34 cellular contexts compared by ENCODE assay signal in the genomic region with DNA sequence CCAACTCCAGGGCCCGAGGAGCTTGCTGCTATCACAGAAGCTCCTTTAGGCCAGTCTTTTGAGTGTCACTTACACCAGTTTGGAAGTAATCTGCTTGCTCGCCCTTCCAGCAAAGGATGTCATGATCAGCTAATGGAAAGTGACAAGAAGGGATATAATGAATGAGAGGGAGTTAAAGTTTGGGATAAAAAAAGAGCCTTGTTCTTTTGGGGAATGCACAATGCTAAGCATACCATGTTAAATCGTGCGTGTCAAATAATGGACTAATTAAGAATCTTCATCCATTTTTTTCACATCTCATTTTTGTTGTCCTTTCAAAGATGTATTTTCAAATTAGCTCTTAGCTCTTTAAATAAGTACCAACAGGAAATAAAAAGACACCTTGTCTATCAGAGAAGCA. TPM values are rescaled to one million over a fixed set of nuclear protein-coding genes. Genes with fewer than 3 reads are reported as not detected.
DNase-seq lines count a peak whose midpoint lies in the region; ATAC-seq and TF ChIP-seq lines count a peak whose summit lies in the region.
"Had no signal": no experiment of that assay in that cellular context is flagged by ENCODE, and none has a peak within 500 bp of the region (broad histone marks: within the 10 kb centered on the region; RNA-seq: fewer than 3 reads in every experiment).

No MANE protein-coding gene starts in this region.

- H4K20me1 ChIP-seq in neural progenitor cell (ENCODE audit: low read depth) (no peaks in the 10 kb centered on the region), PC-9 (ENCODE audit: insufficient read depth) (no peaks in the 10 kb centered on the region)
- H4K20me1 ChIP-seq: BLaER1 had no signal

- intact Hi-C loops in PC-9 (cut with micrococcal nuclease; ENCODE audit: unreplicated experiment), result no loop called here
- intact Hi-C loops in mucosa of descending colon (cut with DNase I, micrococcal nuclease), result no loop called here

- H3K79me1 ChIP-seq in neuronal stem cell (ENCODE audit: low read depth, low read length), result no peaks in the 10 kb centered on the region

- H4K91ac ChIP-seq in neuronal stem cell (ENCODE audit: low read depth, low read length, poor library complexity), result no peak overlapping the region

- no peak for ATAC-seq in mucosa of descending colon
- ATAC-seq in HG02970 (IDR thresholded peaks at IDR 0.05; ENCODE audit: low FRiP score, unreplicated experiment), result no peak
- ATAC-seq: A549; CD8-positive, alpha-beta T cell had no signal

- no peaks in the 10 kb centered on the region for H3K36me3 ChIP-seq in neural progenitor cell
- H3K36me3 ChIP-seq in neuronal stem cell (replicated peaks in 1 of 2; ENCODE audit: control insufficient read depth in 2 of 2, insufficient read depth in 2 of 2, low read length in 2 of 2), result no peaks in the 10 kb centered on the region
- H3K36me3 ChIP-seq in PC-9 (ENCODE audit: low read depth), result no peaks in the 10 kb centered on the region
- no peaks in the 10 kb centered on the region for H3K36me3 ChIP-seq in mucosa of descending colon (ENCODE audit: low read depth)
- H3K36me3 ChIP-seq: BE2C; BLaER1; BLaER1 treated with 17β-estradiol and CSF1 and Interleukin-3, amounts not matched to agents 10 nM and 100 nM had no signal

- no peak overlapping the region for H3K18ac ChIP-seq in neuronal stem cell (ENCODE audit: low read length)

- TF ChIP-seq CTCF in neural progenitor cell (IDR thresholded peaks at IDR 0.05), result no peak
- no peak for TF ChIP-seq CTCF in PC-9 (conservative IDR thresholded peaks at IDR 0.05)
- TF ChIP-seq CTCF in mucosa of descending colon (IDR thresholded peaks at IDR 0.05), result no peak

- peaks cover 7% of the 10 kb centered on the region for H3K27me3 Mint-ChIP-seq in neural progenitor cell (ENCODE audit: insufficient read depth, low read depth)

- H3K9me3 ChIP-seq in neural progenitor cell (ENCODE audit: low read depth), result no peaks in the 10 kb centered on the region
- H3K9me3 ChIP-seq in neuronal stem cell (replicated peaks in 1 of 2; ENCODE audit: control insufficient read depth in 2 of 2, insufficient read depth in 1 of 2, low read depth in 1 of 2, low read length in 2 of 2), result no peaks in the 10 kb centered on the region
- H3K9me3 ChIP-seq in PC-9 (ENCODE audit: insufficient read depth, low read depth), result no peaks in the 10 kb centered on the region
- H3K9me3 ChIP-seq in mucosa of descending colon, result no peaks in the 10 kb centered on the region
- H3K9me3 ChIP-seq: A549; BLaER1; BLaER1 treated with 17β-estradiol and CSF1 and Interleukin-3, amounts not matched to agents 10 nM and 100 nM; Caco-2 had no signal

- no peak overlapping the region for H4K8ac ChIP-seq in neuronal stem cell (ENCODE audit: low read depth, low read length)

- no peak overlapping the region for H3K4ac ChIP-seq in neuronal stem cell (ENCODE audit: low read length)

- H3K4me1 ChIP-seq in neural progenitor cell, result peaks cover 22% of the 10 kb centered on the region
- H3K4me1 ChIP-seq in neuronal stem cell (ENCODE audit: control insufficient read depth in 2 of 2, insufficient read depth in 1 of 2, low read depth in 1 of 2, low read length in 2 of 2), result peaks cover 0 to 9% of the 10 kb centered on the region in 2 donors
- H3K4me1 ChIP-seq in PC-9 (replicated peaks; ENCODE audit: insufficient read depth), result peaks cover 13% of the 10 kb centered on the region
- no peaks in the 10 kb centered on the region for H3K4me1 ChIP-seq in mucosa of descending colon (ENCODE audit: low read depth)
- H3K4me1 ChIP-seq: A549, Caco-2 had no signal

- peak overlapping the region; percentile 46 for H3K4me2 ChIP-seq in neural progenitor cell
- H3K4me2 ChIP-seq in neuronal stem cell (ENCODE audit: insufficient read depth, low read length, poor library complexity, severe bottlenecking), result no peak overlapping the region
- H3K4me2 ChIP-seq in PC-9, result no peak overlapping the region
- H3K4me2 ChIP-seq: A549; BLaER1; BLaER1 treated with 17β-estradiol and CSF1 and Interleukin-3, amounts not matched to agents 10 nM and 100 nM had no signal

- no peak overlapping the region for H2AK5ac ChIP-seq in neuronal stem cell (ENCODE audit: low read depth, low read length)

- no peaks in the 10 kb centered on the region for H3K9me3 Mint-ChIP-seq in neural progenitor cell
- H3K9me3 Mint-ChIP-seq: CD4-positive, alpha-beta T cell; CD8-positive, alpha-beta T cell had no signal

- no peaks in the 10 kb centered on the region; the same call in 1 of the 2 replicates for H3K9me2 ChIP-seq in PC-9 (ENCODE audit: insufficient read depth)

- peaks cover 3% of the 10 kb centered on the region for H3F3A ChIP-seq in neural progenitor cell (ENCODE audit: low read depth)
- peaks cover 2% of the 10 kb centered on the region; the same call in 1 of the 2 replicates for H3F3A ChIP-seq in PC-9 (ENCODE audit: insufficient read depth, low read depth)

- H2BK120ac ChIP-seq in neuronal stem cell (ENCODE audit: low read depth, low read length), result no peak overlapping the region

- H3K4me1 Mint-ChIP-seq in neural progenitor cell, result peaks cover 17% of the 10 kb centered on the region
- H3K4me1 Mint-ChIP-seq: B cell; CD14-positive monocyte; CD4-positive, alpha-beta memory T cell; CD4-positive, CD25-positive, alpha-beta regulatory T cell; CD8-positive, alpha-beta memory T cell had no signal

- POLR2A ChIA-PET in PC-9 (lab: Charles Lee; ENCODE audit: unreplicated experiment), result no interaction called here

- H3K27ac Mint-ChIP-seq in neural progenitor cell, result no peak overlapping the region
- H3K27ac Mint-ChIP-seq: B cell; CD14-positive monocyte; CD4-positive, alpha-beta memory T cell; CD4-positive, alpha-beta T cell; CD4-positive, CD25-positive, alpha-beta regulatory T cell; CD8-positive, alpha-beta memory T cell; CD8-positive, alpha-beta T cell had no signal

- H3K36me3 Mint-ChIP-seq in neural progenitor cell, result no peaks in the 10 kb centered on the region
- H3K36me3 Mint-ChIP-seq: CD14-positive monocyte; CD4-positive, alpha-beta memory T cell; CD4-positive, CD25-positive, alpha-beta regulatory T cell; CD8-positive, alpha-beta memory T cell; CD8-positive, alpha-beta T cell had no signal

- CTCF ChIA-PET in PC-9 (lab: Charles Lee), result no interaction called here

- H3K14ac ChIP-seq in neuronal stem cell (ENCODE audit: low read length), result no peak overlapping the region

- no TSS peak for BruUV-seq in PC-9 (replicated peaks; lab: Mats Ljungman, UMichigan)

- no peak overlapping the region for H3K9ac ChIP-seq in neural progenitor cell
- no peak overlapping the region for H3K9ac ChIP-seq in neuronal stem cell (ENCODE audit: low read depth, low read length, poor library complexity)
- H3K9ac ChIP-seq: BLaER1; BLaER1 treated with 17β-estradiol and CSF1 and Interleukin-3, amounts not matched to agents 10 nM and 100 nM had no signal

- DNase-seq in neural progenitor cell (ENCODE audit: low spot score), result peak; percentile 58
- peak; percentile 37 for DNase-seq in neuronal stem cell (ENCODE audit: low spot score)
- peak; percentile 75 for DNase-seq in retina
- DNase-seq in PC-9, result no peak
- no peak for DNase-seq in mucosa of descending colon
- DNase-seq: 8988T; ACHN; AML-193; C1 segment of cervical spinal cord; Caco-2; Calu3; CD4-positive, alpha-beta memory T cell; CD4-positive, alpha-beta T cell; CD4-positive, CD25-positive, alpha-beta regulatory T cell; CD8-positive, alpha-beta memory T cell; CD8-positive, alpha-beta T cell; DMS 273 treated with DMSO at 0.1 percent for 48 hours; DMS153; DMS53; DMS79; DMS79 treated with DMSO at 0.1 percent for 48 hours; DND-41; EL had no signal

- H2BK5ac ChIP-seq in neuronal stem cell (ENCODE audit: low read length), result no peak overlapping the region

- H3K79me2 ChIP-seq in neural progenitor cell (ENCODE audit: low read depth), result no peaks in the 10 kb centered on the region
- no peaks in the 10 kb centered on the region for H3K79me2 ChIP-seq in PC-9 (ENCODE audit: low read depth)

- H3K27me3 ChIP-seq in neural progenitor cell, result no peaks in the 10 kb centered on the region
- H3K27me3 ChIP-seq in neuronal stem cell (ENCODE audit: control insufficient read depth in 3 of 3, insufficient read depth in 3 of 3, low read depth in 1 of 3, low read length in 3 of 3), result peaks cover 0 to 46% (median 0%) of the 10 kb centered on the region in 3 experiments
- no peaks in the 10 kb centered on the region for H3K27me3 ChIP-seq in PC-9 (ENCODE audit: insufficient read depth, low read depth)
- H3K27me3 ChIP-seq: BE2C, BLaER1 had no signal

- H2BK15ac ChIP-seq in neuronal stem cell (ENCODE audit: low read length), result no peak overlapping the region

- H3K27ac ChIP-seq in neural progenitor cell (no peak overlapping the region), neuronal stem cell (replicated peaks; ENCODE audit: low read length) (no peak overlapping the region), PC-9 (no peak overlapping the region)
- H3K27ac ChIP-seq: 22Rv1; A549; BLaER1; BLaER1 treated with 17β-estradiol and CSF1 and Interleukin-3, amounts not matched to agents 10 nM and 100 nM; C4-2B had no signal

- no peak overlapping the region for H3K4me3 Mint-ChIP-seq in neural progenitor cell
- H3K4me3 Mint-ChIP-seq: B cell; CD14-positive monocyte; CD4-positive, alpha-beta memory T cell; CD4-positive, alpha-beta T cell; CD4-positive, CD25-positive, alpha-beta regulatory T cell; CD8-positive, alpha-beta memory T cell; CD8-positive, alpha-beta T cell had no signal

- no peak overlapping the region for H3K23ac ChIP-seq in neuronal stem cell (ENCODE audit: low read depth, low read length, poor library complexity)

- no CpG with 5 or more reads among the region's 4 CpGs for WGBS in neuronal stem cell (ENCODE audit: extremely low coverage in 2 of 2, insufficient read length in 2 of 2, insufficient replicate concordance in 1 of 2), 2 donors

- H2AFZ ChIP-seq in neural progenitor cell (replicated peaks) (no peak overlapping the region), neuronal stem cell (ENCODE audit: low read length) (no peak overlapping the region), PC-9 (no peak overlapping the region)

- H2BK12ac ChIP-seq in neuronal stem cell (ENCODE audit: low read length), result no peak overlapping the region

- no peak overlapping the region for H3K4me3 ChIP-seq in neural progenitor cell
- no peak overlapping the region for H3K4me3 ChIP-seq in neuronal stem cell (ENCODE audit: low read length in 2 of 2)
- no peak overlapping the region for H3K4me3 ChIP-seq in PC-9
- no peak overlapping the region for H3K4me3 ChIP-seq in mucosa of descending colon
- H3K4me3 ChIP-seq: A549; BLaER1; BLaER1 treated with 17β-estradiol and CSF1 and Interleukin-3, amounts not matched to agents 10 nM and 100 nM had no signal

RNA-seq across cellular contexts. Expression of gene PROX1, which starts 19.4 kb away (rescaled TPM):
- 1.3 and 5.0 TPM in 2 replicates for total RNA-seq in neural progenitor cell (ENCODE audit: low replicate concordance)
- polyA plus RNA-seq in neuronal stem cell (2013, experiment 1 of 2), result 2.1 TPM
- polyA plus RNA-seq in neuronal stem cell (2013, experiment 2 of 2), result 2.3 TPM
- total RNA-seq in PC-9 (2021), result not detected in 2 replicates
- 10 to 100 TPM; 17.6 to 31.5 (median 19.2) TPM for total RNA-seq in mucosa of descending colon
- total RNA-seq: A172; A673; CD4-positive, alpha-beta memory T cell; CD4-positive, CD25-positive, alpha-beta regulatory T cell; CD8-positive, alpha-beta memory T cell; CD8-positive, alpha-beta T cell had no signal
- polyA plus RNA-seq: CD14-positive monocyte; CD4-positive, alpha-beta memory T cell; CD4-positive, CD25-positive, alpha-beta regulatory T cell; CD8-positive, alpha-beta memory T cell had no signal

Comparison
In these comparisons a context has a peak if more than half of its experiments do, and no peak if none do; other contexts are left out.
1. DNase-seq: peak in neural progenitor cell (single experiment), neuronal stem cell (single experiment) and retina (single experiment); none in PC-9 (0 of 2) and mucosa of descending colon (0 of 3).